In the genomic region with DNA sequence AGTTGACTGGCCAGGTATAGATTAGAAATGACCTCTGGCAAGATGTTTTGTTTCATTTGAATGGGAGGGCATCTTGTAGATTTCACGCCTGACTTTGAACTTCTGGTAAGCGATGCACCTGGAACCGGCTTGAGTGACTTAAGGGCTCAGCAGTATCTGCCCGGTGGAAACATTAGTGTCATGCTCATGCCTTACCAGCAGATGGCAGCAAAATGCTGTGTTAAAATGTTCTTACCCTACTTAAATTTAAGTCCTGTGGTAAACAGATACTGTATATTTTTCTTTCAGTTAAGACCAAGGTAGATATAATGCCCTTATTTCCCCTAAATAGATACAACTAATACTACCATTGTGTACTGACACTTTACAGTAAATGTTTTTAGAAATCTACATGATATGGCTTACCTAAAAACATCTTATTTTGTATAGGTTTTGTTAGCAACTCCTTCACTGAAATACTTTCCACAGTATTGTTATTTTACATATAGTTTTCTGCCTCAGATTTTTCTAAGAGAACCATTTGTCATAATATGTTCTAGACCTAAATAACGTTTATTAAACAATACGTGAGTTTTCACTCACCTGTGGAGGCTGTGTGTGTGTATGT, we compare ENCODE assay signal across 9 cellular contexts. TPM values are rescaled to one million over a fixed set of nuclear protein-coding genes. Genes with fewer than 3 reads are reported as not detected.
DNase-seq lines count a peak whose midpoint lies in the region; ATAC-seq, FAIRE-seq and TF ChIP-seq lines count a peak whose summit lies in the region.
"Had no signal": no experiment of that assay in that cellular context is flagged by ENCODE, and none has a peak within 500 bp of the region (broad histone marks: within the 10 kb centered on the region; RNA-seq: fewer than 3 reads in every experiment).

No MANE protein-coding gene starts in this region.

- H3K27ac ChIP-seq in body of pancreas: no peak overlapping the region
- H3K27ac ChIP-seq: BLaER1 had no signal

- 16 to 22% methylated on average over 6 of the region's 6 CpGs for WGBS in body of pancreas, 2 donors

- peak; percentile 6 for DNase-seq in NCI-H2029 treated with DMSO at 0.1 percent for 48 hours (lab: John Stamatoyannopoulos, UW)
- DNase-seq in NCI-H2029 (lab: John Stamatoyannopoulos, UW): no peak
- DNase-seq in NCI-H1694 (lab: John Stamatoyannopoulos, UW): peak; percentile 51
- DNase-seq in body of pancreas: peak; percentile 69 to 77 (median 72)
- DNase-seq in iPS-NIHi11 (ENCODE audit: low spot score): peak; percentile 66
- peak; percentile 25 to 76 (median 33) for DNase-seq in stimulated activated CD4-positive, alpha-beta T cell treated with anti-CD3 and anti-CD28 coated beads, Interleukin-12 subunit alpha, Interleukin-12 subunit beta, amount 100 ng/mL, for 48 hours (ENCODE audit: low read depth in 2 of 3, low spot score in 1 of 3)

- intact Hi-C loops in body of pancreas (cut with DNase I): loop anchor here (10.0 kb wide), 1 partner anchor 627 kb away; a partner anchor contains a TSS

- H3K4me1 ChIP-seq in body of pancreas: no peaks in the 10 kb centered on the region
- H3K4me1 ChIP-seq: BLaER1 had no signal

- peak; percentile 74 for FAIRE-seq in TTC549 (lab: Jason Lieb, UNC)

- H3K9me3 ChIP-seq in body of pancreas: no peaks in the 10 kb centered on the region
- H3K9me3 ChIP-seq: BLaER1 had no signal

- no peak overlapping the region for H3K4me3 ChIP-seq in body of pancreas
- H3K4me3 ChIP-seq: BLaER1 had no signal

- TF ChIP-seq POLR2A in body of pancreas (IDR thresholded peaks at IDR 0.05): no peak

- ATAC-seq in HG02798 (IDR thresholded peaks at IDR 0.05; ENCODE audit: poor library complexity, unreplicated experiment): peak; percentile 90
- ATAC-seq in body of pancreas: peak; percentile 86

- peaks cover 0 to 11% of the 10 kb centered on the region in 2 donors for H3K36me3 ChIP-seq in body of pancreas (replicated peaks in 1 of 2; ENCODE audit: insufficient read depth in 1 of 2, low read depth in 2 of 2)

- no peaks in the 10 kb centered on the region for H3K27me3 ChIP-seq in body of pancreas
- H3K27me3 ChIP-seq: BLaER1 had no signal

- peak; percentile 51 to 87 (median 76) for TF ChIP-seq CTCF in body of pancreas (IDR thresholded peaks at IDR 0.05)

RNA-seq across cellular contexts. Expression of a gene that starts 25.5 kb away (rescaled TPM):
- 1 to 10 TPM; 7.6 to 8.6 TPM for total RNA-seq in body of pancreas

RNA-seq across cellular contexts. Expression of a gene that starts 25.9 kb away (rescaled TPM):
- 10 to 100 TPM in 1 of 2 donors, 1 to 10 TPM in 1; 7.0 to 18.1 TPM for total RNA-seq in body of pancreas
